ENCODE assay signal across 34 cellular contexts in genomic region chr2:15548974-15549373, GRCh38.
"Had no signal": no experiment of that assay in that cellular context is flagged by ENCODE, and none has a peak within 500 bp of the region (broad histone marks: within the 10 kb centered on the region; RNA-seq: fewer than 3 reads in every experiment).

No MANE protein-coding gene starts in this region.

- H3K27ac ChIP-seq: adrenal gland, ascending aorta, body of pancreas, brain microvascular endothelial cell, breast epithelium, cardiac muscle cell had no signal

- H3K27me3 ChIP-seq: adrenal gland, ascending aorta, body of pancreas, brain microvascular endothelial cell, breast epithelium, cardiac muscle cell had no signal

- H3K4me3 ChIP-seq: adrenal gland, ascending aorta, body of pancreas, breast epithelium, cardiac muscle cell had no signal

- FAIRE-seq: astrocyte, bronchial epithelial cell had no signal

- H3K9me3 ChIP-seq: adrenal gland, ascending aorta, body of pancreas, breast epithelium had no signal

- H3K4me1 ChIP-seq: adrenal gland, ascending aorta, body of pancreas, breast epithelium had no signal

- ATAC-seq: activated naive CD4-positive, alpha-beta T cell treated with anti-CD3 and anti-CD28 coated beads, Interleukin-2, amount 50 U/mL, for 72 hours; activated naive CD8-positive, alpha-beta T cell treated with anti-CD3 and anti-CD28 coated beads, Interleukin-2, amount 50 U/mL, for 24 hours; activated T-cell treated with anti-CD3 and anti-CD28 coated beads, Interleukin-2, amount 50 U/mL, for 4 hours; activated T-cell treated with anti-CD3 and anti-CD28 coated beads, Interleukin-2, amount 50 U/mL, for 72 hours; activated T-helper 17 cell treated with anti-CD3 and anti-CD28 coated beads, Interleukin-2, amount 50 U/mL, for 72 hours; body of pancreas had no signal

- H3K36me3 ChIP-seq: breast epithelium had no signal

- DNase-seq: activated effector memory CD4-positive, alpha-beta T cell treated with anti-CD3 and anti-CD28 coated beads, Interleukin-2, amount 50 U/mL, for 16 hours; activated effector memory CD4-positive, alpha-beta T cell treated with Interleukin-2 at 50 U/mL for 16 hours; activated gamma-delta T cell; activated gamma-delta T cell treated with Interleukin-2 at 50 U/mL for 16 hours; activated naive CD4-positive, alpha-beta T cell; activated naive CD4-positive, alpha-beta T cell treated with anti-CD3 and anti-CD28 coated beads for 36 hours; activated naive CD4-positive, alpha-beta T cell treated with anti-CD3 and anti-CD28 coated beads, Interleukin-2, amount 10 ng/mL, durations not matched to agents 7 days and 5 days; activated naive CD4-positive, alpha-beta T cell treated with anti-CD3 and anti-CD28 coated beads, Interleukin-2, amount 50 U/mL, for 16 hours; activated naive CD4-positive, alpha-beta T cell treated with Interleukin-2 at 50 U/mL for 16 hours; activated naive CD8-positive, alpha-beta T cell treated with anti-CD3 and anti-CD28 coated beads for 36 hours; activated naive CD8-positive, alpha-beta T cell treated with anti-CD3 and anti-CD28 coated beads, Interleukin-2, amount 10 ng/mL, durations not matched to agents 7 days and 5 days; activated naive CD8-positive, alpha-beta T cell treated with anti-CD3 and anti-CD28 coated beads, Interleukin-2, amount 50 U/mL, for 24 hours; activated T-cell treated with anti-CD3 and anti-CD28 coated beads, Interleukin-2, amount 50 U/mL, for 1 hour; activated T-cell treated with anti-CD3 and anti-CD28 coated beads, Interleukin-2, amount 50 U/mL, for 24 hours; activated T-cell treated with anti-CD3 and anti-CD28 coated beads, Interleukin-2, amount 50 U/mL, for 4 hours; activated T-cell treated with anti-CD3 and anti-CD28 coated beads, Interleukin-2, amount 50 U/mL, for 48 hours; activated T-cell treated with anti-CD3 and anti-CD28 coated beads, Interleukin-2, amount 50 U/mL, for 72 hours; adrenal gland; amniotic stem cell; amygdala; anterior cingulate cortex; aorta; body of pancreas; brain microvascular endothelial cell; caudate nucleus; central memory CD4-positive, alpha-beta T cell; cerebellar nuclear complex had no signal
